Comparison of ENCODE assay signal across 21 cellular contexts in the genomic region with DNA sequence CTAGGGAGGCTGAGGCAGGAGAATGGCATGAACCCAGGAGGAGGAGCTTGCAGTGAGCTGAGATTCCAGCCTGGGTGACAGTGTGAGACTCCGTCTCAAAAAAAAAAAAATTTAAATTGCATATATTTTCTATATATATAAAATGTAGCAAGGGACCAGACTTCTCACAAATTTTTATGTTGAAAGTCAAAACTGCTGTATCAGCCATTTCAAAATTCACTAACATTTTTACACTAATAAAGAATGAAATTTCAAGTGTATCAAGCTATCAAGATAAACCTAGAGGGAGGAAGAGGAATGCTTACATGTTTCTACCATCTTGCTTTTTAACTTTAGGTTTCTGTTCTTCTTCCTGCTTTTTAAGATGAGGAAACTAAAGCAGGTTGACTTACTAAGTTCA.
DNase-seq lines count a peak whose midpoint lies in the region; ATAC-seq, FAIRE-seq and TF ChIP-seq lines count a peak whose summit lies in the region.
"Had no signal": no experiment of that assay in that cellular context is flagged by ENCODE, and none has a peak within 500 bp of the region (broad histone marks: within the 10 kb centered on the region; RNA-seq: fewer than 3 reads in every experiment).

No MANE protein-coding gene starts in this region.

- BruUV-seq in IMR-90 (replicated peaks; lab: Mats Ljungman, UMichigan): no TSS peak

- H3K23me2 ChIP-seq in H1 (ENCODE audit: low read depth, low read length): no peaks in the 10 kb centered on the region

- H3K27ac ChIP-seq in A549 (no peak overlapping the region), IMR-90 (ENCODE audit: insufficient read depth, low read length) (no peak overlapping the region), OCI-LY3 (ENCODE audit: low read length) (no peak overlapping the region), H1 (ENCODE audit: low read depth, low read length) (no peak overlapping the region), colonic mucosa (no peak overlapping the region)
- H3K27ac ChIP-seq: BLaER1 treated with 17β-estradiol and CSF1 and Interleukin-3, amounts not matched to agents 10 nM and 100 nM; C4-2B had no signal

- H4K91ac ChIP-seq in IMR-90 (ENCODE audit: insufficient read depth, low read depth, low read length): no peak overlapping the region
- H4K91ac ChIP-seq in H1 (replicated peaks; ENCODE audit: insufficient read length, low read length): no peak overlapping the region

- no peaks in the 10 kb centered on the region for H4K20me1 ChIP-seq in IMR-90 (ENCODE audit: insufficient read depth, low read length)
- H4K20me1 ChIP-seq in OCI-LY3 (ENCODE audit: insufficient read depth, low read length): no peaks in the 10 kb centered on the region
- no peaks in the 10 kb centered on the region for H4K20me1 ChIP-seq in H1 (replicated peaks in 1 of 2; ENCODE audit: control insufficient read depth in 1 of 2, insufficient read depth in 2 of 2, low read length in 2 of 2)
- H4K20me1 ChIP-seq: BLaER1 treated with 17β-estradiol and CSF1 and Interleukin-3, amounts not matched to agents 10 nM and 100 nM had no signal

- H3K4me2 ChIP-seq in A549 (no peak overlapping the region), IMR-90 (ENCODE audit: low read depth, low read length) (no peak overlapping the region), OCI-LY3 (ENCODE audit: low read length) (no peak overlapping the region), H1 (ENCODE audit: insufficient read depth in 1 of 2, low read depth in 2 of 2, low read length in 2 of 2) (no peak overlapping the region)
- H3K4me2 ChIP-seq: BLaER1 treated with 17β-estradiol and CSF1 and Interleukin-3, amounts not matched to agents 10 nM and 100 nM had no signal

- H3K4ac ChIP-seq in IMR-90 (ENCODE audit: low read depth, low read length) (no peak overlapping the region), H1 (replicated peaks; ENCODE audit: insufficient read length, low read depth, low read length) (no peak overlapping the region)

- H2AFZ ChIP-seq in IMR-90 (replicated peaks; ENCODE audit: low read length, poor library complexity): no peak overlapping the region
- 0 out of 2 replicates have a peak overlapping the region, but pooled peaks have one; percentile 41 for H2AFZ ChIP-seq in OCI-LY3 (ENCODE audit: low read depth, low read length)
- no peak overlapping the region for H2AFZ ChIP-seq in H1 (ENCODE audit: low read length)

- H2BK20ac ChIP-seq in IMR-90 (ENCODE audit: low read depth, low read length) (no peak overlapping the region), H1 (ENCODE audit: low read length) (no peak overlapping the region)

- ATAC-seq in A549 (no peak), IMR-90 (ENCODE audit: low read depth) (no peak), omental fat pad (ENCODE audit: low FRiP score) (no peak)
- ATAC-seq: CD8-positive, alpha-beta T cell had no signal

- POLR2A ChIA-PET in A549 (lab: Yijun Ruan, JAX): no interaction called here
- POLR2A ChIA-PET in IMR-90 (lab: Charles Lee; ENCODE audit: unreplicated experiment): no interaction called here
- POLR2A ChIA-PET in H1 (lab: Charles Lee; ENCODE audit: partially characterized antibody): no interaction called here

- no peak overlapping the region for H3K18ac ChIP-seq in IMR-90 (ENCODE audit: low read depth, low read length)
- H3K18ac ChIP-seq in H1 (ENCODE audit: extremely low read depth, low read length): no peak overlapping the region

- TF ChIP-seq POLR2A in A549 (IDR thresholded peaks at IDR 0.05; ENCODE audit: low read length) (no peak), IMR-90 (IDR thresholded peaks at IDR 0.05; ENCODE audit: low read depth, low read length) (no peak), H1 (IDR thresholded peaks at IDR 0.05; ENCODE audit: control extremely low read depth in 1 of 2, low read depth in 2 of 2, low read length in 2 of 2) (no peak)

- dilution Hi-C loops in IMR-90 (cut with HindIII; ENCODE audit: low sequenced_read_pairs, unreplicated experiment): no loop called here

- H3K27me3 ChIP-seq in IMR-90 (ENCODE audit: control insufficient read depth, insufficient read depth, low read length): no peaks in the 10 kb centered on the region
- H3K27me3 ChIP-seq in OCI-LY3 (ENCODE audit: low read depth, low read length): no peaks in the 10 kb centered on the region
- H3K27me3 ChIP-seq in H1 (replicated peaks in 1 of 4; ENCODE audit: control insufficient read depth in 3 of 4, extremely low read depth in 1 of 4, insufficient read depth in 3 of 4, low read length in 3 of 4): no peaks in the 10 kb centered on the region
- no peaks in the 10 kb centered on the region for H3K27me3 ChIP-seq in colonic mucosa
- H3K27me3 ChIP-seq: BLaER1 treated with 17β-estradiol and CSF1 and Interleukin-3, amounts not matched to agents 10 nM and 100 nM had no signal

- H2BK15ac ChIP-seq in IMR-90 (ENCODE audit: low read depth, low read length): no peak overlapping the region
- no peak overlapping the region for H2BK15ac ChIP-seq in H1 (ENCODE audit: low read length)

- CTCF ChIA-PET in A549 (lab: Yijun Ruan, JAX) (no interaction called here), IMR-90 (lab: Yijun Ruan, JAX) (no interaction called here), H1 (lab: Charles Lee; ENCODE audit: partially characterized antibody) (interaction anchor here (0.7 kb wide), 2 partner anchors 42 to 47 kb away, joined by 3 read pairs; no protein-coding TSS in a partner anchor)

- no peaks in the 10 kb centered on the region for H3K36me3 ChIP-seq in IMR-90 (ENCODE audit: control insufficient read depth, insufficient read depth, low read length)
- H3K36me3 ChIP-seq in OCI-LY3 (replicated peaks; ENCODE audit: low read depth, low read length): no peaks in the 10 kb centered on the region
- H3K36me3 ChIP-seq in H1 (ENCODE audit: control insufficient read depth in 2 of 4, insufficient read depth in 4 of 4, low read length in 3 of 4): no peaks in the 10 kb centered on the region
- no peaks in the 10 kb centered on the region for H3K36me3 ChIP-seq in colonic mucosa
- H3K36me3 ChIP-seq: BLaER1 treated with 17β-estradiol and CSF1 and Interleukin-3, amounts not matched to agents 10 nM and 100 nM had no signal

- TF ChIP-seq EP300 in A549 (IDR thresholded peaks at IDR 0.05): no peak
- TF ChIP-seq EP300 in H1 (IDR thresholded peaks at IDR 0.05; ENCODE audit: borderline replicate concordance in 1 of 2, low read depth in 2 of 2, low read length in 2 of 2): no peak

- H3K79me2 ChIP-seq in OCI-LY3 (ENCODE audit: low read length): no peaks in the 10 kb centered on the region
- H3K79me2 ChIP-seq in H1 (ENCODE audit: control insufficient read depth in 1 of 2, insufficient read depth in 2 of 2, low read length in 2 of 2): no peaks in the 10 kb centered on the region

- no peak for TF ChIP-seq RAD21 in A549 (conservative IDR thresholded peaks at IDR 0.05 in 1 of 2, IDR thresholded peaks at IDR 0.05 in 1 of 2)
- TF ChIP-seq RAD21 in IMR-90 (IDR thresholded peaks at IDR 0.05; ENCODE audit: low read length): no peak
- no peak for TF ChIP-seq RAD21 in H1 (IDR thresholded peaks at IDR 0.05 in 1 of 2, conservative IDR thresholded peaks at IDR 0.05 in 1 of 2; ENCODE audit: low read depth in 2 of 2, low read length in 2 of 2)

- in situ Hi-C loops in IMR-90 (cut with MboI; ENCODE audit: low sequenced_read_pairs): no loop called here

- no peaks in the 10 kb centered on the region for H3K9me1 ChIP-seq in IMR-90 (ENCODE audit: insufficient read depth, low read length)

- intact Hi-C loops in IMR-90 (cut with micrococcal nuclease): no loop called here
- intact Hi-C loops in colonic mucosa (cut with DNase I): no loop called here

- DNase-seq in A549 (ENCODE audit: low read depth in 1 of 2, low spot score in 1 of 2): no peak
- no peak for DNase-seq in IMR-90
- no peak for DNase-seq in H1 (ENCODE audit: low read depth in 1 of 2, low spot score in 2 of 2)
- no peak for DNase-seq in omental fat pad (ENCODE audit: low spot score)
- no peak for DNase-seq in OCI-M2 (lab: John Stamatoyannopoulos, UW; ENCODE audit: unreplicated experiment)
- DNase-seq in colonic mucosa: no peak
- DNase-seq: 8988T; AML-193; Caco-2; Calu3; CD4-positive, alpha-beta T cell; CD8-positive, alpha-beta T cell; DMS79 treated with DMSO at 0.1 percent for 48 hours; GF-D8 had no signal

- FAIRE-seq in A549 (lab: Jason Lieb, UNC): no peak
- no peak for FAIRE-seq in H1 (lab: Jason Lieb, UNC)
- FAIRE-seq: D721Med, G401.6, GM12891, GM19239 had no signal

- H2BK5ac ChIP-seq in IMR-90 (ENCODE audit: low read depth, low read length, poor library complexity, severe bottlenecking) (no peak overlapping the region), H1 (ENCODE audit: low read depth, low read length) (no peak overlapping the region)

- H3K56ac ChIP-seq in IMR-90 (ENCODE audit: extremely low read depth, insufficient read depth, low read length) (no peak overlapping the region), H1 (replicated peaks; ENCODE audit: insufficient read length, low read depth, low read length) (no peak overlapping the region)

- H2AK9ac ChIP-seq in IMR-90 (replicated peaks; ENCODE audit: low read depth, low read length, poor library complexity): no peak overlapping the region

- H3K4me1 ChIP-seq in A549: no peaks in the 10 kb centered on the region
- no peaks in the 10 kb centered on the region for H3K4me1 ChIP-seq in IMR-90 (ENCODE audit: control insufficient read depth, insufficient read depth, low read length)
- H3K4me1 ChIP-seq in OCI-LY3 (ENCODE audit: low read length): peaks cover 3% of the 10 kb centered on the region
- no peaks in the 10 kb centered on the region for H3K4me1 ChIP-seq in H1 (replicated peaks in 1 of 4; ENCODE audit: control insufficient read depth in 3 of 4, insufficient read depth in 4 of 4, low read length in 3 of 4)
- H3K4me1 ChIP-seq in colonic mucosa: no peaks in the 10 kb centered on the region
- H3K4me1 ChIP-seq: BLaER1 treated with 17β-estradiol and CSF1 and Interleukin-3, amounts not matched to agents 10 nM and 100 nM; Caco-2 had no signal

- H3K9me3 ChIP-seq in A549 (no peaks in the 10 kb centered on the region), IMR-90 (ENCODE audit: control insufficient read depth, insufficient read depth, low read length) (0 out of 2 replicates have a peak, but pooled peaks cover 2% of the 10 kb centered on the region), OCI-LY3 (ENCODE audit: insufficient read depth, low read length) (no peaks in the 10 kb centered on the region), H1 (ENCODE audit: insufficient read depth in 2 of 2, low read depth in 1 of 2, low read length in 1 of 2) (no peaks in the 10 kb centered on the region), colonic mucosa (no peaks in the 10 kb centered on the region)
- H3K9me3 ChIP-seq: BLaER1 treated with 17β-estradiol and CSF1 and Interleukin-3, amounts not matched to agents 10 nM and 100 nM; Caco-2 had no signal

- no peak overlapping the region for H3K23ac ChIP-seq in IMR-90 (ENCODE audit: low read depth, low read length)
- no peak overlapping the region for H3K23ac ChIP-seq in H1 (ENCODE audit: insufficient read length)

- no peak overlapping the region for H4K5ac ChIP-seq in IMR-90 (ENCODE audit: low read depth, low read length)
- H4K5ac ChIP-seq in H1 (ENCODE audit: insufficient read length, low read depth, low read length): no peak overlapping the region

- TF ChIP-seq CTCF in A549 (IDR thresholded peaks at IDR 0.05): no peak
- no peak for TF ChIP-seq CTCF in IMR-90 (conservative IDR thresholded peaks at IDR 0.05; ENCODE audit: low read depth, low read length)
- TF ChIP-seq CTCF in OCI-LY3 (IDR thresholded peaks at IDR 0.05; ENCODE audit: low read depth, low read length): no peak
- TF ChIP-seq CTCF in H1 (IDR thresholded peaks at IDR 0.05; ENCODE audit: control extremely low read depth in 1 of 3, insufficient read depth in 1 of 3, low read depth in 1 of 3, low read length in 3 of 3): no peak
- no peak for TF ChIP-seq CTCF in omental fat pad (IDR thresholded peaks at IDR 0.05)
- no peak for TF ChIP-seq CTCF in colonic mucosa (IDR thresholded peaks at IDR 0.05)

- H3K79me1 ChIP-seq in IMR-90 (ENCODE audit: low read depth in 1 of 2, low read length in 2 of 2) (no peaks in the 10 kb centered on the region), H1 (ENCODE audit: low read depth, low read length) (no peaks in the 10 kb centered on the region)

- no peak overlapping the region for H2BK12ac ChIP-seq in H1 (ENCODE audit: low read depth, low read length)

- H3K4me3 ChIP-seq in A549 (no peak overlapping the region), IMR-90 (ENCODE audit: insufficient read depth, low read depth, low read length) (no peak overlapping the region), OCI-LY3 (ENCODE audit: low read length) (no peak overlapping the region), H1 (ENCODE audit: extremely low read depth in 1 of 4, insufficient read depth in 2 of 4, low read depth in 3 of 4, low read length in 4 of 4) (no peak overlapping the region), colonic mucosa (no peak overlapping the region)
- H3K4me3 ChIP-seq: BLaER1 treated with 17β-estradiol and CSF1 and Interleukin-3, amounts not matched to agents 10 nM and 100 nM had no signal

- no peak overlapping the region for H3K9ac ChIP-seq in IMR-90 (ENCODE audit: low read depth, low read length)
- no peak overlapping the region for H3K9ac ChIP-seq in OCI-LY3 (ENCODE audit: low read length)
- no peak overlapping the region for H3K9ac ChIP-seq in H1 (replicated peaks in 1 of 4; ENCODE audit: extremely low read depth in 1 of 4, low read depth in 3 of 4, low read length in 3 of 4)
- no peak overlapping the region for H3K9ac ChIP-seq in colonic mucosa (ENCODE audit: low read depth in 2 of 2, low read length in 2 of 2)
- H3K9ac ChIP-seq: BLaER1 treated with 17β-estradiol and CSF1 and Interleukin-3, amounts not matched to agents 10 nM and 100 nM had no signal

- no peak overlapping the region for H2BK120ac ChIP-seq in IMR-90 (ENCODE audit: low read depth, low read length)
- H2BK120ac ChIP-seq in H1 (replicated peaks; ENCODE audit: low read depth, low read length): no peak overlapping the region

- H4K8ac ChIP-seq in IMR-90 (ENCODE audit: low read depth in 2 of 2, low read length in 2 of 2): no peak overlapping the region
- H4K8ac ChIP-seq in H1 (ENCODE audit: extremely low read depth, insufficient read depth, low read length): no peak overlapping the region

- H3K14ac ChIP-seq in IMR-90 (replicated peaks; ENCODE audit: low read depth, low read length): no peak overlapping the region
- H3K14ac ChIP-seq in H1 (ENCODE audit: insufficient read length): no peak overlapping the region

- 83% methylated on average over 1 of the region's 1 CpG for WGBS in A549 (ENCODE audit: missing lambda C conversion rate)
- WGBS in IMR-90 (ENCODE audit: extremely low coverage in 2 of 2, insufficient read length in 1 of 2), 2 experiments: no CpG with 5 or more reads among the region's 1 CpG
- 100% methylated on average over 1 of the region's 1 CpG; no CpG with 5 or more reads in 1 of the 2 experiments for WGBS in H1 (ENCODE audit: extremely low coverage in 1 of 2, insufficient coverage in 1 of 2, insufficient read length in 1 of 2, insufficient replicate concordance in 2 of 2, low coverage in 1 of 2, low lambda C conversion rate in 2 of 2, missing lambda C conversion rate in 1 of 2), 2 experiments

- H2AK5ac ChIP-seq in IMR-90 (ENCODE audit: low read depth, low read length) (no peak overlapping the region), H1 (ENCODE audit: low read depth, low read length) (no peak overlapping the region)

Comparison
In these comparisons a context has a peak if more than half of its experiments do, and no peak if none do; other contexts are left out.
1. Of the 18 proteins assayed by ChIP-seq in both H1 and A549: peak only in H1: none; only in A549: none; in both: MAFK; in neither: 17.